8 cellular contexts compared by ENCODE assay signal in the genomic region with DNA sequence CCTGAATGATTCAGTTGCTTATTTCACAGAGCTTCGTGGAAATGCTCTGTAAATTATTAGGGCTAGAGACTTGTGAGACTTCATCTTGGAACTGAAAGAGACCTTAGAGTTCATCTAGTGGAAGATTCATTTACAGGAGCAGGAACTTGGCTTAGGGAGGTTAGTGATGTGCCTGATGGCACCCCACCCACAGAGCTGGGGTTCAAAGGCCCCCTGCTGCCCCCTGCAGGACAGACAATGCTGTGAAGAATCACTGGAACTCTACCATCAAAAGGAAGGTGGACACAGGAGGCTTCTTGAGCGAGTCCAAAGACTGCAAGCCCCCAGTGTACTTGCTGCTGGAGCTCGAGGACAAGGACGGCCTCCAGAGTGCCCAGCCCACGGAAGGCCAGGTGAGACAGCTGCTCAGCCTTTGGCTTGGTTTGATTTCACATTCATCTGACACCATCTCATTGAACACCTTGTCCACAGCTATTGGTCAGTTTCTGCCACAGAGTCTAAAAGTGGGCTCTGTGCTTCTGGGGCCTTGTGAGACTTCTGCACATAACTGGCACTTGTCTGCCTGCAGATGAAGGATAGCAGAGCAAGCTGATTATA.
DNase-seq lines count a peak whose midpoint lies in the region; ATAC-seq and TF ChIP-seq lines count a peak whose summit lies in the region.

No MANE protein-coding gene starts in this region.

- TF ChIP-seq CTCF in GM20000 (IDR thresholded peaks at IDR 0.05; ENCODE audit: extremely low read depth, missing control alignments) (peak; percentile 58), foreskin fibroblast (IDR thresholded peaks at IDR 0.05; ENCODE audit: low read depth, low read length) (peak; percentile 70)

- ATAC-seq in HG03432 (IDR thresholded peaks at IDR 0.05; ENCODE audit: unreplicated experiment) (no peak), HG02678 (IDR thresholded peaks at IDR 0.05; ENCODE audit: unreplicated experiment) (no peak)

- H3K4me3 ChIP-seq in foreskin fibroblast (ENCODE audit: low read depth in 1 of 2, low read length in 2 of 2), result no peak overlapping the region

- DNase-seq in CD1c-positive myeloid dendritic cell (ENCODE audit: extremely low spot score), result peak; percentile 58
- peak; percentile 74 for DNase-seq in GM20000 (ENCODE audit: low spot score)
- peak; percentile 24 for DNase-seq in NOMO-1 treated with dmso at 0.1 percent for 144 hours (lab: John Stamatoyannopoulos, UW; ENCODE audit: unreplicated experiment)
- DNase-seq in activated CD8-positive, alpha-beta memory T cell treated with anti-CD3 and anti-CD28 coated beads, Interleukin-2, amount 50 U/mL, for 4 hours, result peak; percentile 56
- DNase-seq in foreskin fibroblast, result peak in 1 of 2 donors; percentile 56
- peak; percentile 35 to 45 for DNase-seq in stimulated activated CD4-positive, alpha-beta T cell treated with anti-CD3 and anti-CD28 coated beads, Interleukin-15, amount 100 ng/mL, for 48 hours (ENCODE audit: low read depth in 2 of 2)
